Comparison of ENCODE assay signal across 19 cellular contexts in genomic region chr4:178198691-178199090, GRCh38.
DNase-seq lines count a peak whose midpoint lies in the region; ATAC-seq and TF ChIP-seq lines count a peak whose summit lies in the region.
"Had no signal": no experiment of that assay in that cellular context is flagged by ENCODE, and none has a peak within 500 bp of the region (broad histone marks: within the 10 kb centered on the region; RNA-seq: fewer than 3 reads in every experiment).

No MANE protein-coding gene starts in this region.

- H3K27me3 Mint-ChIP-seq in activated CD8-positive, alpha-beta T cell treated with anti-CD3 and anti-CD28 coated beads for 36 hours = no peaks in the 10 kb centered on the region
- no peaks in the 10 kb centered on the region for H3K27me3 Mint-ChIP-seq in stimulated activated naive B cell treated with anti-CD40 and anti-IgM and Interleukin-4, amounts not matched to agents 10 μg/mL and 1 μg/mL and 100 μg/mL, for 72 hours

- TF ChIP-seq CTCF in fibroblast of pulmonary artery (IDR thresholded peaks at IDR 0.05; ENCODE audit: low read length, missing control alignments) = no peak
- no peak for TF ChIP-seq CTCF in activated CD8-positive, alpha-beta T cell treated with anti-CD3 and anti-CD28 coated beads for 36 hours (IDR thresholded peaks at IDR 0.05)

- CTCF ChIA-PET in activated CD8-positive, alpha-beta T cell treated with anti-CD3 and anti-CD28 coated beads for 36 hours (lab: Charles Lee) = no interaction called here

- H3K36me3 Mint-ChIP-seq in activated CD8-positive, alpha-beta T cell treated with anti-CD3 and anti-CD28 coated beads for 36 hours (ENCODE audit: low read depth) = no peaks in the 10 kb centered on the region
- H3K36me3 Mint-ChIP-seq in stimulated activated naive B cell treated with anti-CD40 and anti-IgM and Interleukin-4, amounts not matched to agents 10 μg/mL and 1 μg/mL and 100 μg/mL, for 72 hours = no peaks in the 10 kb centered on the region
- H3K36me3 Mint-ChIP-seq: CD8-positive, alpha-beta T cell had no signal

- intact Hi-C loops in activated CD8-positive, alpha-beta T cell treated with anti-CD3 and anti-CD28 coated beads for 36 hours (cut with micrococcal nuclease) = no loop called here

- H3K4me1 Mint-ChIP-seq in activated CD8-positive, alpha-beta T cell treated with anti-CD3 and anti-CD28 coated beads for 36 hours (ENCODE audit: low read depth) = no peaks in the 10 kb centered on the region
- H3K4me1 Mint-ChIP-seq in stimulated activated naive B cell treated with anti-CD40 and anti-IgM and Interleukin-4, amounts not matched to agents 10 μg/mL and 1 μg/mL and 100 μg/mL, for 72 hours = no peaks in the 10 kb centered on the region

- no peak for TF ChIP-seq RAD21 in Ishikawa (IDR thresholded peaks at IDR 0.05; ENCODE audit: low read depth)

- no peak overlapping the region for H3K4me3 Mint-ChIP-seq in activated CD8-positive, alpha-beta T cell treated with anti-CD3 and anti-CD28 coated beads for 36 hours
- no peak overlapping the region for H3K4me3 Mint-ChIP-seq in stimulated activated naive B cell treated with anti-CD40 and anti-IgM and Interleukin-4, amounts not matched to agents 10 μg/mL and 1 μg/mL and 100 μg/mL, for 72 hours
- H3K4me3 Mint-ChIP-seq: CD8-positive, alpha-beta T cell had no signal

- POLR2A ChIA-PET in activated CD8-positive, alpha-beta T cell treated with anti-CD3 and anti-CD28 coated beads for 36 hours (lab: Charles Lee) = no interaction called here

- peaks cover 6% of the 10 kb centered on the region for H3K9me3 Mint-ChIP-seq in activated CD8-positive, alpha-beta T cell treated with anti-CD3 and anti-CD28 coated beads for 36 hours
- peaks cover under 1 to 4% of the 10 kb centered on the region in 2 donors for H3K9me3 Mint-ChIP-seq in stimulated activated naive B cell treated with anti-CD40 and anti-IgM and Interleukin-4, amounts not matched to agents 10 μg/mL and 1 μg/mL and 100 μg/mL, for 72 hours

- H3K27ac Mint-ChIP-seq in activated CD8-positive, alpha-beta T cell treated with anti-CD3 and anti-CD28 coated beads for 36 hours = no peak overlapping the region
- no peak overlapping the region for H3K27ac Mint-ChIP-seq in stimulated activated naive B cell treated with anti-CD40 and anti-IgM and Interleukin-4, amounts not matched to agents 10 μg/mL and 1 μg/mL and 100 μg/mL, for 72 hours
- H3K27ac Mint-ChIP-seq: CD8-positive, alpha-beta T cell had no signal

- TF ChIP-seq EP300 in Ishikawa (IDR thresholded peaks at IDR 0.05; ENCODE audit: borderline replicate concordance) = no peak

- H3K4me3 ChIP-seq in fibroblast of pulmonary artery (replicated peaks; ENCODE audit: low read depth, low read length) = no peak overlapping the region
- H3K4me3 ChIP-seq: MG63 had no signal

- ATAC-seq in activated CD8-positive, alpha-beta T cell treated with anti-CD3 and anti-CD28 coated beads for 36 hours = no peak
- no peak for ATAC-seq in stimulated activated naive B cell treated with anti-CD40 and anti-IgM and Interleukin-4, amounts not matched to agents 10 μg/mL and 1 μg/mL and 100 μg/mL, for 72 hours (replicated peaks)
- ATAC-seq: CD8-positive, alpha-beta T cell; Panc1 had no signal

- DNase-seq in ELR (ENCODE audit: low read depth) (peak; percentile 62), fibroblast of pulmonary artery (ENCODE audit: low read depth) (peak; percentile 8), non-pigmented ciliary epithelial cell (ENCODE audit: low read depth) (peak; percentile 32), NCI-H1092 (lab: John Stamatoyannopoulos, UW) (no peak), NCI-H748 (lab: John Stamatoyannopoulos, UW; ENCODE audit: unreplicated experiment) (no peak)
- DNase-seq in activated CD8-positive, alpha-beta T cell treated with anti-CD3 and anti-CD28 coated beads for 36 hours = no peak
- DNase-seq in stimulated activated naive B cell treated with anti-CD40 and anti-IgM and Interleukin-4, amounts not matched to agents 10 μg/mL and 1 μg/mL and 100 μg/mL, for 72 hours = no peak
- DNase-seq: BE2C; CD8-positive, alpha-beta T cell; DMS79 treated with DMSO at 0.1 percent for 48 hours; GF-D8; MG63; NCI-H1105 treated with DMSO at 0.1 percent for 48 hours; NCI-H187; NCI-H446 treated with DMSO at 0.1 percent for 48 hours; NCI-H82; SHP77 treated with DMSO at 0.1 percent for 48 hours had no signal

TF ChIP-seq in Ishikawa, 13 proteins besides CTCF, POLR2A, EP300 and RAD21:
- TF ChIP-seq TEAD4 (IDR thresholded peaks at IDR 0.05) (peak; percentile 34; the same call in 1 of the 2 replicates), REST (IDR thresholded peaks at IDR 0.05; ENCODE audit: low read depth) (no peak), TCF12 (IDR thresholded peaks at IDR 0.05; ENCODE audit: low read depth) (no peak)

Comparison
In these comparisons a context has a peak if more than half of its experiments do, and no peak if none do; other contexts are left out.
1. DNase-seq: peak in ELR (single experiment), fibroblast of pulmonary artery (single experiment) and non-pigmented ciliary epithelial cell (single experiment); none in activated CD8-positive, alpha-beta T cell treated with anti-CD3 and anti-CD28 coated beads for 36 hours (single experiment), NCI-H1092 (single experiment), stimulated activated naive B cell treated with anti-CD40 and anti-IgM and Interleukin-4, amounts not matched to agents 10 μg/mL and 1 μg/mL and 100 μg/mL, for 72 hours (single experiment) and NCI-H748 (single experiment).